Comparison of ENCODE assay signal across 15 cellular contexts in the genomic region with DNA sequence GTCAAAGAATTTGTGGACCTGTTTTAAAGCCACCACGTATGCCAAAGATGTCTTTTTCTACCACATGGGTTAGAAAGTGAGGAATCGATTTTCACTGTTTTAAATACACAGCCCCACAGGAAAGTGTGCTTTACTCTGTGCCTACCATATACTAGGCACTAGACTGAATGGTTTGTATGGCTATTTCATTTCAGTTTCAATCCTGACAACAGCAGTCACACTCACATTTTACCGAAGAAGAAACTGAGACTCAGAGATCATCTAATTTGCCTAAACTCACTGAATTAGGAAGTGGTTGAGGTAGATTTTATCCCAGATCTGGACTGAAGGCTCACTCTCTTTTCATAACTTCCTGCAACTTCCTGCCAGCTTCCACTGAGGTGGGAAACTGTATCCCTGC.
DNase-seq lines count a peak whose midpoint lies in the region; ATAC-seq and TF ChIP-seq lines count a peak whose summit lies in the region.
"Had no signal": no experiment of that assay in that cellular context is flagged by ENCODE, and none has a peak within 500 bp of the region (broad histone marks: within the 10 kb centered on the region; RNA-seq: fewer than 3 reads in every experiment).

No MANE protein-coding gene starts in this region.

- intact Hi-C loops in esophagus muscularis mucosa (cut with DNase I): no loop called here
- intact Hi-C loops in heart left ventricle (cut with DNase I): no loop called here
- intact Hi-C loops in Right ventricle myocardium superior (cut with DNase I): no loop called here

- no peak for TF ChIP-seq EP300 in esophagus muscularis mucosa (IDR thresholded peaks at IDR 0.05)

- 60% methylated on average over 3 of the region's 3 CpGs for WGBS in esophagus muscularis mucosa
- 55 to 73% (median 68%) methylated on average over 3 of the region's 3 CpGs for WGBS in heart left ventricle, 4 donors

- H3K4me1 ChIP-seq in esophagus muscularis mucosa (no peaks in the 10 kb centered on the region), heart left ventricle (no peaks in the 10 kb centered on the region)

- H3K4me3 ChIP-seq in esophagus muscularis mucosa (no peak overlapping the region), heart left ventricle (no peak overlapping the region)
- H3K4me3 ChIP-seq: lower lobe of right lung, SJCRH30, upper lobe of left lung had no signal

- H3K27me3 ChIP-seq in esophagus muscularis mucosa (no peaks in the 10 kb centered on the region), heart left ventricle (peaks cover 0 to 3% (median 0%) of the 10 kb centered on the region in 9 donors)
- H3K27me3 ChIP-seq: SJCRH30, upper lobe of left lung had no signal

- no peak for TF ChIP-seq POLR2A in esophagus muscularis mucosa (IDR thresholded peaks at IDR 0.05; ENCODE audit: low read depth)
- TF ChIP-seq POLR2A in heart left ventricle (IDR thresholded peaks at IDR 0.05): no peak

- H3K9me3 ChIP-seq in esophagus muscularis mucosa (no peaks in the 10 kb centered on the region), heart left ventricle (no peaks in the 10 kb centered on the region)
- H3K9me3 ChIP-seq: lower lobe of right lung, upper lobe of left lung had no signal

- no peaks in the 10 kb centered on the region for H3K36me3 ChIP-seq in esophagus muscularis mucosa
- H3K36me3 ChIP-seq in heart left ventricle: no peaks in the 10 kb centered on the region
- H3K36me3 ChIP-seq: lower lobe of right lung, SJCRH30, upper lobe of left lung had no signal

- H3K27ac ChIP-seq in esophagus muscularis mucosa (replicated peaks in 1 of 4): no peak overlapping the region
- H3K27ac ChIP-seq in heart left ventricle: no peak overlapping the region
- H3K27ac ChIP-seq: lower lobe of right lung, SJCRH30, upper lobe of left lung had no signal

- DNase-seq in esophagus muscularis mucosa (ENCODE audit: extremely low spot score) (no peak), heart left ventricle (no peak), Right ventricle myocardium superior (no peak), AG20443 (ENCODE audit: low spot score) (no peak)
- DNase-seq: GOT3; lower lobe of right lung; NK-92 treated with Interleukin-12 subunit alpha and Interleukin-12 subunit beta, amount 100 ng/mL, for 24 hours; retina; SJCRH30; upper lobe of left lung had no signal

- peak; percentile 83 for ATAC-seq in GM18511 (IDR thresholded peaks at IDR 0.05; ENCODE audit: unreplicated experiment)
- peak; percentile 62 for ATAC-seq in GM19452 (IDR thresholded peaks at IDR 0.05; ENCODE audit: unreplicated experiment)
- ATAC-seq in HG02678 (IDR thresholded peaks at IDR 0.05; ENCODE audit: unreplicated experiment): peak; percentile 78
- peak; percentile 48 for ATAC-seq in HG03196 (IDR thresholded peaks at IDR 0.05; ENCODE audit: unreplicated experiment)
- no peak for ATAC-seq in heart left ventricle
- no peak for ATAC-seq in Right ventricle myocardium superior (ENCODE audit: poor library complexity)
- ATAC-seq: lower lobe of right lung; natural killer cell treated with Interleukin-12 subunit alpha and Interleukin-12 subunit beta and Interleukin-15 and Interleukin-18, amount 100 ng/mL, for 72 hours had no signal

- no peak for TF ChIP-seq CTCF in esophagus muscularis mucosa (IDR thresholded peaks at IDR 0.05)
- no peak for TF ChIP-seq CTCF in heart left ventricle (IDR thresholded peaks at IDR 0.05)

Comparison
In these comparisons a context has a peak if more than half of its experiments do, and no peak if none do; other contexts are left out.
1. ATAC-seq: peak in GM18511 (single experiment), GM19452 (single experiment), HG02678 (single experiment) and HG03196 (single experiment); none in heart left ventricle (0 of 4) and Right ventricle myocardium superior (single experiment).